Comparison of ENCODE assay signal across 13 cellular contexts in the genomic region with DNA sequence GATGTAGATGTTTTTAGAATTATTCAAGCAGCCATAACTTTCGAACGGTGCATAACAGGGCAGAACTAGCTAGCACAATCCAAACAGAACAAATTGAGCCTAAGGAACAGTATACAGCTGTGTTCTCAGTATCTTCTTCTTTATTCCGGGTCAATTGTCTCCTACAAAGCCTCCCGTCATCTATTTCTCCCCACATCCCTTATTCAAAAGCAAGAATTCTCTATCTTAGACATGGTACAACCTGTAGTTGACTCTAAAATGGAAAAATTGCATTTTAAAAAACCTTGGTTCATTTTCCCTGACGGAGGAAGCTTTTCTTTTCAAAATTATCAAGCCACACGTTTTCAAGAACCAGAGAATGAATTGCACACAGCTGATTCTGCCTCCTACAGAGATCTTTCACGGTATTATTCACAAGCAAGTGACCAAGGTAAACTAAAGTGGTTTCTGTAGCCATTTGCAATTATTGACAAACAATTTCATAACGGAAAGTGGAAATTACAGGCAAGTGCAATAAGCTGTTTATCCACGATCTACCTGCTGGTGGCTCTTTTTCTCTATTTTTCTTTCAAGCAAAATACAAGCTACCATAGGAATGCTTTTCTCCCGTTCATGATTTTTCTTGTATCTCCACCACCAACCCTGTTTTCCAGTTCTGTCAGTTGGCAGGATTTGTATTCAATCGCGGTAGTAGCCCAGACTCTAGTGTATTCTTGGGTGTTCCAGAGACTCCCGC. TPM values are rescaled to one million over a fixed set of nuclear protein-coding genes. Genes with fewer than 3 reads are reported as not detected.
DNase-seq lines count a peak whose midpoint lies in the region; ATAC-seq and TF ChIP-seq lines count a peak whose summit lies in the region.
"Had no signal": no experiment of that assay in that cellular context is flagged by ENCODE, and none has a peak within 500 bp of the region (broad histone marks: within the 10 kb centered on the region; RNA-seq: fewer than 3 reads in every experiment).

No MANE protein-coding gene starts in this region.

- BruUV-seq in Panc1 (replicated peaks; lab: Mats Ljungman, UMichigan): no TSS peak

- TF ChIP-seq EP300 in stomach (IDR thresholded peaks at IDR 0.05): no peak

- no peak overlapping the region for H3K4me3 Mint-ChIP-seq in activated naive CD4-positive, alpha-beta T cell treated with anti-CD3 and anti-CD28 coated beads, Interleukin-2, amount 10 ng/mL, durations not matched to agents 7 days and 5 days

- CTCF ChIA-PET in activated naive CD4-positive, alpha-beta T cell treated with anti-CD3 and anti-CD28 coated beads, Interleukin-2, amount 10 ng/mL, durations not matched to agents 7 days and 5 days (lab: Charles Lee): interaction anchor here (0.6 to 1.8 kb wide), 5 partner anchors 91 to 959 kb away, joined by 3 to 12 read pairs (median 3); no protein-coding TSS in a partner anchor
- CTCF ChIA-PET in Panc1 (lab: Charles Lee): no interaction called here

- WGBS in stomach, 5 donors: 13 to 23% (median 19%) methylated on average over 13 of the region's 13 CpGs

- peaks cover 90% of the 10 kb centered on the region for H3K27me3 Mint-ChIP-seq in activated naive CD4-positive, alpha-beta T cell treated with anti-CD3 and anti-CD28 coated beads, Interleukin-2, amount 10 ng/mL, durations not matched to agents 7 days and 5 days

- no peaks in the 10 kb centered on the region for H3K36me3 Mint-ChIP-seq in activated naive CD4-positive, alpha-beta T cell treated with anti-CD3 and anti-CD28 coated beads, Interleukin-2, amount 10 ng/mL, durations not matched to agents 7 days and 5 days
- peaks cover 0 to 6% of the 10 kb centered on the region in 2 donors for H3K36me3 Mint-ChIP-seq in activated naive CD4-positive, alpha-beta T cell treated with anti-CD3 and anti-CD28 coated beads, Interleukin-2, amount 50 U/mL, for 72 hours

- in situ Hi-C loops in Panc1 (cut with HindIII; ENCODE audit: low pct_unique_long_range_greater_than_20kb, low sequenced_read_pairs): no loop called here

- peak overlapping the region; percentile 22 for H3K27ac Mint-ChIP-seq in activated naive CD4-positive, alpha-beta T cell treated with anti-CD3 and anti-CD28 coated beads, Interleukin-2, amount 10 ng/mL, durations not matched to agents 7 days and 5 days
- no peak overlapping the region for H3K27ac Mint-ChIP-seq in activated naive CD4-positive, alpha-beta T cell treated with anti-CD3 and anti-CD28 coated beads, Interleukin-2, amount 50 U/mL, for 72 hours

- DNase-seq in activated naive CD4-positive, alpha-beta T cell treated with anti-CD3 and anti-CD28 coated beads, Interleukin-2, amount 10 ng/mL, durations not matched to agents 7 days and 5 days: no peak
- DNase-seq in activated naive CD4-positive, alpha-beta T cell treated with anti-CD3 and anti-CD28 coated beads, Interleukin-2, amount 50 U/mL, for 72 hours (ENCODE audit: low spot score in 2 of 2): no peak
- no peak for DNase-seq in Panc1 (ENCODE audit: low read depth, low spot score)
- no peak for DNase-seq in fibroblast of mammary gland (ENCODE audit: low read depth)
- DNase-seq in stomach: no peak
- DNase-seq in CD1c-positive myeloid dendritic cell (ENCODE audit: extremely low spot score): no peak
- DNase-seq in left ventricle myocardium superior: no peak
- DNase-seq: SHP77, trophoblast cell had no signal

- H3K27ac ChIP-seq in Panc1 (ENCODE audit: low read length) (no peak overlapping the region), stomach (no peak overlapping the region)
- H3K27ac ChIP-seq: pancreas had no signal

- H3K9me3 Mint-ChIP-seq in activated naive CD4-positive, alpha-beta T cell treated with anti-CD3 and anti-CD28 coated beads, Interleukin-2, amount 10 ng/mL, durations not matched to agents 7 days and 5 days: no peaks in the 10 kb centered on the region
- H3K9me3 Mint-ChIP-seq in activated naive CD4-positive, alpha-beta T cell treated with anti-CD3 and anti-CD28 coated beads, Interleukin-2, amount 50 U/mL, for 72 hours: no peaks in the 10 kb centered on the region

- POLR2A ChIA-PET in Panc1 (lab: Charles Lee): no interaction called here

- peak; percentile 17; the same call in 1 of the 2 replicates for TF ChIP-seq CTCF in Panc1 (IDR thresholded peaks at IDR 0.05)
- peak; percentile 1 for TF ChIP-seq CTCF in fibroblast of mammary gland (conservative IDR thresholded peaks at IDR 0.05; ENCODE audit: control insufficient read depth, insufficient read depth, low read depth, low read length)
- TF ChIP-seq CTCF in stomach (IDR thresholded peaks at IDR 0.05): no peak

- ATAC-seq in activated naive CD4-positive, alpha-beta T cell treated with anti-CD3 and anti-CD28 coated beads, Interleukin-2, amount 50 U/mL, for 72 hours: no peak
- ATAC-seq in Panc1: no peak
- no peak for ATAC-seq in left ventricle myocardium superior
- ATAC-seq in HG03139 (IDR thresholded peaks at IDR 0.05; ENCODE audit: unreplicated experiment): no peak
- ATAC-seq: pancreas had no signal

- TF ChIP-seq POLR2A in stomach (IDR thresholded peaks at IDR 0.05): no peak

- H3K36me3 ChIP-seq in Panc1 (ENCODE audit: control insufficient read depth, insufficient read depth, low read length) (no peaks in the 10 kb centered on the region; the same call in 1 of the 2 replicates), stomach (no peaks in the 10 kb centered on the region)
- H3K36me3 ChIP-seq: pancreas had no signal

- H3K9me3 ChIP-seq in Panc1 (ENCODE audit: control insufficient read depth, insufficient read depth, low read depth, low read length): no peaks in the 10 kb centered on the region
- no peaks in the 10 kb centered on the region for H3K9me3 ChIP-seq in stomach
- H3K9me3 ChIP-seq: pancreas had no signal

- intact Hi-C loops in Panc1 (cut with micrococcal nuclease; ENCODE audit: unreplicated experiment) (loop anchor here (10.0 kb wide), 1 partner anchor 264 kb away; no protein-coding TSS in a partner anchor), stomach (cut with DNase I; ENCODE audit: low total_unique reads) (no loop called here), left ventricle myocardium superior (cut with micrococcal nuclease) (no loop called here)

- H3K4me1 Mint-ChIP-seq in activated naive CD4-positive, alpha-beta T cell treated with anti-CD3 and anti-CD28 coated beads, Interleukin-2, amount 10 ng/mL, durations not matched to agents 7 days and 5 days: peaks cover 11% of the 10 kb centered on the region

- no peak overlapping the region for H3K4me3 ChIP-seq in Panc1 (ENCODE audit: low read depth in 2 of 2, low read length in 2 of 2)
- no peak overlapping the region for H3K4me3 ChIP-seq in fibroblast of mammary gland (ENCODE audit: control insufficient read depth, low read depth, low read length)
- H3K4me3 ChIP-seq in stomach: peak overlapping the region in 3 of 4 donors; percentile 60 to 95 (median 81)

- H3K4me1 ChIP-seq in Panc1 (ENCODE audit: control insufficient read depth, insufficient read depth, low read length) (peaks cover 12% of the 10 kb centered on the region), stomach (peaks cover 21 to 36% (median 31%) of the 10 kb centered on the region in 4 donors)

- H3K27me3 ChIP-seq in Panc1 (ENCODE audit: control insufficient read depth, insufficient read depth, low read length) (peaks cover 36% of the 10 kb centered on the region), stomach (peaks cover 0 to 80% (median 52%) of the 10 kb centered on the region in 3 donors)
- H3K27me3 ChIP-seq: pancreas had no signal

RNA-seq across cellular contexts. Expression of a gene that starts 2.3 kb away (rescaled TPM):
- not detected for total RNA-seq in activated naive CD4-positive, alpha-beta T cell treated with anti-CD3 and anti-CD28 coated beads, Interleukin-2, amount 50 U/mL, for 72 hours
- total RNA-seq in Panc1 (2021; ENCODE audit: unreplicated experiment): not detected
- polyA plus RNA-seq in Panc1 (2012; ENCODE audit: insufficient read length): not detected
- 1 to 10 TPM in 2 of 5 donors, not detected in 3; 2.3 to 2.8 TPM for total RNA-seq in stomach
- under 1 TPM in 2 of 3 donors, not detected in 1; 0.25 to 0.31 TPM for polyA plus RNA-seq in stomach
- total RNA-seq in left ventricle myocardium superior: not detected
- total RNA-seq: HT-29 had no signal
- polyA plus RNA-seq: keratinocyte had no signal

Comparison
In these comparisons a context has a peak if more than half of its experiments do, and no peak if none do; other contexts are left out.
1. H3K4me3 ChIP-seq: peak in stomach (3 of 4); none in Panc1 (0 of 2) and fibroblast of mammary gland (single experiment).
2. CTCF ChIP-seq: peak in Panc1 (single experiment) and fibroblast of mammary gland (single experiment); none in stomach (0 of 7).